18 cellular contexts compared by ENCODE assay signal in the genomic region with DNA sequence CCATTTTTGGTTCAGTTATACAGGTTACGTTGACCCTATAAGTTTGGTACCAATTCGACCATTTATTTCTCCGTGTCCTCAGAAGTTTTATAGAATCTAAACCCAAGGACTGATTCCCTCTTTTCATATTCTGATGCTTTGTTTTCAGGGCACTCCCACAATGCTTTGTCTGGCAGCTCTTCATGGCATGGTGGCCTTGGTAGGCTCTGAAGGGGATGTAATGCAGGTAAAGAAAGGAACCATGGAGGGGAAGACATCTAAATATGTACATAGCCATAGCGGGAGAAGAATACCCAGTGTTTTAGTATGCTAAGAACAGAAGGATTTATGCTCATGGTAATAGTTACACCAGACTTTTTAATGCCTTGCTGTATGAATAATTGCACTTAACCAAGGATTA.
"Had no signal": no experiment of that assay in that cellular context is flagged by ENCODE, and none has a peak within 500 bp of the region (broad histone marks: within the 10 kb centered on the region; RNA-seq: fewer than 3 reads in every experiment).

No MANE protein-coding gene starts in this region.

- H3K4me1 ChIP-seq: heart right ventricle, spleen, testis, transverse colon had no signal

- H3K4me3 ChIP-seq: heart right ventricle, spleen, testis, transverse colon had no signal

- DNase-seq: effector memory CD4-positive, alpha-beta T cell; heart right ventricle; hypothalamus; islet precursor cell; mammary epithelial cell; naive thymus-derived CD4-positive, alpha-beta T cell; spleen; stimulated activated CD4-positive, alpha-beta T cell treated with anti-CD3 and anti-CD28 coated beads, Interleukin-15, amount 100 ng/mL, for 24 hours; stimulated activated CD4-positive, alpha-beta T cell treated with anti-CD3 and anti-CD28 coated beads, Interleukin-1b, Interleukin-23, amount 100 ng/mL, for 48 hours; stimulated activated CD4-positive, alpha-beta T cell treated with anti-CD3 and anti-CD28 coated beads, Interleukin-4, amount 100 ng/mL, for 24 hours; testis; transverse colon had no signal

- H3K27me3 Mint-ChIP-seq: naive thymus-derived CD4-positive, alpha-beta T cell; stimulated activated memory B cell treated with anti-CD40 and anti-IgM and Interleukin-4, amounts not matched to agents 10 μg/mL and 1 μg/mL and 100 μg/mL, for 72 hours; stimulated activated naive CD8-positive, alpha-beta T cell treated with anti-CD3 and anti-CD28 coated beads, Interleukin-15, Interleukin-2, amounts not matched to agents 100 ng/mL and 50 ng/mL, for 24 hours had no signal

- H3K4me3 Mint-ChIP-seq: naive thymus-derived CD4-positive, alpha-beta T cell; stimulated activated memory B cell treated with anti-CD40 and anti-IgM and Interleukin-4, amounts not matched to agents 10 μg/mL and 1 μg/mL and 100 μg/mL, for 72 hours; stimulated activated naive CD8-positive, alpha-beta T cell treated with anti-CD3 and anti-CD28 coated beads, Interleukin-15, Interleukin-2, amounts not matched to agents 100 ng/mL and 50 ng/mL, for 24 hours had no signal

- H3K27me3 ChIP-seq: heart right ventricle, neutrophil, spleen, testis, transverse colon had no signal

- H3K9me3 ChIP-seq: heart right ventricle, neutrophil, spleen, testis, transverse colon had no signal

- ATAC-seq: esophagus mucosa; heart right ventricle; left lobe of liver; naive thymus-derived CD4-positive, alpha-beta T cell; sciatic nerve; stimulated activated memory B cell treated with anti-CD40 and anti-IgM and Interleukin-4, amounts not matched to agents 10 μg/mL and 1 μg/mL and 100 μg/mL, for 72 hours had no signal

- H3K27ac ChIP-seq: heart right ventricle, neutrophil, spleen, testis, transverse colon had no signal

- H3K9me3 Mint-ChIP-seq: naive thymus-derived CD4-positive, alpha-beta T cell; stimulated activated memory B cell treated with anti-CD40 and anti-IgM and Interleukin-4, amounts not matched to agents 10 μg/mL and 1 μg/mL and 100 μg/mL, for 72 hours; stimulated activated naive CD8-positive, alpha-beta T cell treated with anti-CD3 and anti-CD28 coated beads, Interleukin-15, Interleukin-2, amounts not matched to agents 100 ng/mL and 50 ng/mL, for 24 hours had no signal

- H3K27ac Mint-ChIP-seq: naive thymus-derived CD4-positive, alpha-beta T cell; stimulated activated memory B cell treated with anti-CD40 and anti-IgM and Interleukin-4, amounts not matched to agents 10 μg/mL and 1 μg/mL and 100 μg/mL, for 72 hours; stimulated activated naive CD8-positive, alpha-beta T cell treated with anti-CD3 and anti-CD28 coated beads, Interleukin-15, Interleukin-2, amounts not matched to agents 100 ng/mL and 50 ng/mL, for 24 hours had no signal

- H3K4me1 Mint-ChIP-seq: naive thymus-derived CD4-positive, alpha-beta T cell; stimulated activated memory B cell treated with anti-CD40 and anti-IgM and Interleukin-4, amounts not matched to agents 10 μg/mL and 1 μg/mL and 100 μg/mL, for 72 hours had no signal
